ENCODE assay signal across 8 cellular contexts in the genomic region with DNA sequence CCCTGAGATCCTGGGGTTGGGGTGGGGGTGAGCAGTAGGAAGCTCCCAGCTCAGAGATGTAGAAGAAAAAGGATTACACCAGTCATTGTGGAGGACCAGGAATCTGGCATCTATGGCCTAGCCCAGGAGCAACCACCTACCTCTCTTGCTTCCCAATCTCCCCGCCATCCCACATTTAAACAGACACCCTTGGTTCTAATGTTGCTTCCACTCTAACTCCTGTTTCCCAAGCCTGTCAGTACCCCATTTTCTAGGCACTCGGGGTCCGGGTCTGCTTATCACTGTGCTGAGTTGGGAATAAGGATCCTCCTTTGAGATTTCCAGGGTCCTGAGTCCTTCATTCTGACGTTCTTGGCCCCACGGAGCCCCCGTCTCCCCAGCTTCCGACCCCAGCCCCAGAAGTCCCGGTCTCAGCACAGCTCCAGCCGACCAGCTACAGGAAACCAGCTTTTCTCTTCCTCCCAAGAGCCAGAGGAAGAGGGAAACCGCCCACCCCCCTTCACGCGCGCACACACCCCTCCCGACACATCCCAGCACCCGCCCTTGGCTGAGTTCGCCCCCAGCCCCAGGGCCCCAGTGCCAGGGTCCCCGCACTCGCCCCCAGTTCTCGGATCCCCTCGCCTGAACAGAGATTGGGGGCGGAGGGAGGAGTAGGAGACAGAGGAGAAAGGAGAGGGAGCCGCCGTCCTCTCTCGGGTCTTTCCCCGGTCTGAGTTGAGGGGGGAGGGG. TPM values are rescaled to one million over a fixed set of nuclear protein-coding genes. Genes with fewer than 3 reads are reported as not detected.
DNase-seq lines count a peak whose midpoint lies in the region; ATAC-seq, FAIRE-seq and TF ChIP-seq lines count a peak whose summit lies in the region.

No MANE protein-coding gene starts in this region.

- H2BK5ac ChIP-seq in H1 (ENCODE audit: low read depth, low read length) = peak overlapping the region; percentile 77; the same call in 1 of the 2 replicates

- H3K27me3 Mint-ChIP-seq in CD8-positive, alpha-beta T cell (ENCODE audit: low read depth) = no peaks in the 10 kb centered on the region

- H3K79me2 ChIP-seq in H1 (ENCODE audit: control insufficient read depth in 1 of 2, insufficient read depth in 2 of 2, low read length in 2 of 2) (no peaks in the 10 kb centered on the region), neural cell (replicated peaks; ENCODE audit: insufficient read depth, low read length) (no peaks in the 10 kb centered on the region)

- H4K20me1 ChIP-seq in H1 (replicated peaks in 1 of 2; ENCODE audit: control insufficient read depth in 1 of 2, insufficient read depth in 2 of 2, low read length in 2 of 2) (no peaks in the 10 kb centered on the region), neural cell (ENCODE audit: insufficient read depth) (no peaks in the 10 kb centered on the region)

- 21% methylated on average over 9 of the region's 25 CpGs; no CpG with 5 or more reads in 1 of the 2 experiments for WGBS in H1 (ENCODE audit: extremely low coverage in 1 of 2, insufficient coverage in 1 of 2, insufficient read length in 1 of 2, insufficient replicate concordance in 2 of 2, low coverage in 1 of 2, low lambda C conversion rate in 2 of 2, missing lambda C conversion rate in 1 of 2), 2 experiments

- peaks cover 16% of the 10 kb centered on the region for H3K36me3 Mint-ChIP-seq in CD8-positive, alpha-beta T cell

- H2AK5ac ChIP-seq in H1 (ENCODE audit: low read depth, low read length) = no peak overlapping the region

- peaks cover 66% of the 10 kb centered on the region for H3K4me1 ChIP-seq in CD8-positive, alpha-beta T cell (ENCODE audit: insufficient read depth, low read length)
- peaks cover 70% of the 10 kb centered on the region for H3K4me1 ChIP-seq in RWPE2 (ENCODE audit: insufficient read depth, poor library complexity, severe bottlenecking)
- H3K4me1 ChIP-seq in H1 (replicated peaks in 1 of 4; ENCODE audit: control insufficient read depth in 3 of 4, insufficient read depth in 4 of 4, low read length in 3 of 4) = peaks cover 6 to 16% (median 9%) of the 10 kb centered on the region in 4 experiments

- no peak overlapping the region for H3K56ac ChIP-seq in H1 (replicated peaks; ENCODE audit: insufficient read length, low read depth, low read length)

- no peak overlapping the region for H3K18ac ChIP-seq in H1 (ENCODE audit: extremely low read depth, low read length)

- FAIRE-seq in H1 (lab: Jason Lieb, UNC) = no peak

- H3K9ac ChIP-seq in H1 (replicated peaks in 1 of 4; ENCODE audit: extremely low read depth in 1 of 4, low read depth in 3 of 4, low read length in 3 of 4) = peak overlapping the region in 3 of 4 experiments; percentile 20 to 48 (median 35); a peak in 5 of 7 replicates
- no peak overlapping the region for H3K9ac ChIP-seq in neural cell (ENCODE audit: low read length)

- TF ChIP-seq POLR2A in H1 (IDR thresholded peaks at IDR 0.05; ENCODE audit: control extremely low read depth in 1 of 2, low read depth in 2 of 2, low read length in 2 of 2) = no peak

- POLR2A ChIA-PET in CD8-positive, alpha-beta T cell (lab: Charles Lee) = interaction anchor here (0.6 to 2.6 kb wide), 5 partner anchors 18 to 567 kb away, joined by 3 to 11 read pairs (median 3); partner anchors contain the start of gene CBX5
- POLR2A ChIA-PET in H1 (lab: Charles Lee; ENCODE audit: partially characterized antibody) = interaction anchor here (0.7 to 1.8 kb wide), 7 partner anchors 10 to 136 kb away, joined by 3 to 7 read pairs (median 3); no protein-coding TSS in a partner anchor

- no peak overlapping the region for H3K14ac ChIP-seq in H1 (ENCODE audit: insufficient read length)

- no peak overlapping the region for H2BK120ac ChIP-seq in H1 (replicated peaks; ENCODE audit: low read depth, low read length)

- TF ChIP-seq RAD21 in H1 (IDR thresholded peaks at IDR 0.05 in 1 of 2, conservative IDR thresholded peaks at IDR 0.05 in 1 of 2; ENCODE audit: low read depth in 2 of 2, low read length in 2 of 2) (no peak), neural cell (conservative IDR thresholded peaks at IDR 0.05) (no peak)

- no peaks in the 10 kb centered on the region for H3F3A ChIP-seq in neural cell (ENCODE audit: insufficient read depth, low read length, poor library complexity, severe bottlenecking)

- H3K27ac ChIP-seq in CD8-positive, alpha-beta T cell (ENCODE audit: low read depth, low read length) = peak overlapping the region; percentile 71
- H3K27ac ChIP-seq in RWPE2 (ENCODE audit: poor library complexity, severe bottlenecking) (peak overlapping the region; percentile 92), H1 (ENCODE audit: low read depth, low read length) (no peak overlapping the region), neural cell (ENCODE audit: low read length) (no peak overlapping the region)

- no peak overlapping the region for H4K91ac ChIP-seq in H1 (replicated peaks; ENCODE audit: insufficient read length, low read length)

- no peaks in the 10 kb centered on the region for H3K9me2 ChIP-seq in neural cell (ENCODE audit: insufficient read depth, low read length)

- H3K4ac ChIP-seq in H1 (replicated peaks; ENCODE audit: insufficient read length, low read depth, low read length) = no peak overlapping the region

- H3K23me2 ChIP-seq in H1 (ENCODE audit: low read depth, low read length) = peaks cover 5% of the 10 kb centered on the region

- ATAC-seq in CD8-positive, alpha-beta T cell = no peak
- ATAC-seq in RWPE2 (ENCODE audit: low read depth) (no peak), GM18867 (IDR thresholded peaks at IDR 0.05; ENCODE audit: unreplicated experiment) (no peak)

- peak overlapping the region; percentile 77 to 95 for H3K4me2 ChIP-seq in H1 (ENCODE audit: insufficient read depth in 1 of 2, low read depth in 2 of 2, low read length in 2 of 2)
- H3K4me2 ChIP-seq in neural cell (ENCODE audit: low read length) = no peak overlapping the region

- no peaks in the 10 kb centered on the region for H3K79me1 ChIP-seq in H1 (ENCODE audit: low read depth, low read length)

- H3K27me3 ChIP-seq in CD8-positive, alpha-beta T cell (ENCODE audit: insufficient read depth, low read length) = no peaks in the 10 kb centered on the region
- H3K27me3 ChIP-seq in RWPE2 (ENCODE audit: insufficient read depth, poor library complexity, severe bottlenecking) = no peaks in the 10 kb centered on the region
- peaks cover 0 to 22% (median 17%) of the 10 kb centered on the region in 4 experiments; a peak in 5 of 7 replicates for H3K27me3 ChIP-seq in H1 (replicated peaks in 1 of 4; ENCODE audit: control insufficient read depth in 3 of 4, extremely low read depth in 1 of 4, insufficient read depth in 3 of 4, low read length in 3 of 4)
- peaks cover 31% of the 10 kb centered on the region for H3K27me3 ChIP-seq in neural cell (ENCODE audit: insufficient read depth, low read depth, low read length)

- H3K9me3 ChIP-seq in CD8-positive, alpha-beta T cell (ENCODE audit: low read length) = no peaks in the 10 kb centered on the region
- H3K9me3 ChIP-seq in RWPE2 (ENCODE audit: severe bottlenecking) (no peaks in the 10 kb centered on the region), H1 (ENCODE audit: insufficient read depth in 2 of 2, low read depth in 1 of 2, low read length in 1 of 2) (no peaks in the 10 kb centered on the region), neural cell (ENCODE audit: low read length) (no peaks in the 10 kb centered on the region)

- no peaks in the 10 kb centered on the region for H3K9me3 Mint-ChIP-seq in CD8-positive, alpha-beta T cell

- no peaks in the 10 kb centered on the region for H3K36me3 ChIP-seq in CD8-positive, alpha-beta T cell (ENCODE audit: insufficient read depth, low read length)
- H3K36me3 ChIP-seq in RWPE2 (ENCODE audit: low read depth) (peaks cover 41% of the 10 kb centered on the region), H1 (ENCODE audit: control insufficient read depth in 2 of 4, insufficient read depth in 4 of 4, low read length in 3 of 4) (no peaks in the 10 kb centered on the region), neural cell (ENCODE audit: insufficient read depth, low read length) (no peaks in the 10 kb centered on the region)

- H3K27ac Mint-ChIP-seq in CD8-positive, alpha-beta T cell = peak overlapping the region; percentile 97

- intact Hi-C loops in CD8-positive, alpha-beta T cell (cut with DNase I, micrococcal nuclease) = loop anchor here in 1 of 2 experiments (2.0 to 10.0 kb wide), 2 partner anchors 21 to 567 kb away; partner anchors contain the start of gene TESPA1

- no peak for TF ChIP-seq CTCF in CD8-positive, alpha-beta T cell (IDR thresholded peaks at IDR 0.05)
- TF ChIP-seq CTCF in RWPE2 (IDR thresholded peaks at IDR 0.05; ENCODE audit: poor library complexity, severe bottlenecking) (no peak), H1 (IDR thresholded peaks at IDR 0.05; ENCODE audit: control extremely low read depth in 1 of 3, insufficient read depth in 1 of 3, low read depth in 1 of 3, low read length in 3 of 3) (no peak), neural cell (IDR thresholded peaks at IDR 0.05; ENCODE audit: poor library complexity, severe bottlenecking) (no peak)

- H3K23ac ChIP-seq in H1 (ENCODE audit: insufficient read length) = no peak overlapping the region

- H2AFZ ChIP-seq in H1 (ENCODE audit: low read length) (no peak overlapping the region), neural cell (ENCODE audit: low read depth, low read length) (no peak overlapping the region)

- CTCF ChIA-PET in CD8-positive, alpha-beta T cell (lab: Charles Lee) = interaction anchor here (1.0 to 14.2 kb wide), 5 partner anchors 12 to 50 kb away, joined by 3 to 325 read pairs (median 37); no protein-coding TSS in a partner anchor
- CTCF ChIA-PET in H1 (lab: Charles Lee; ENCODE audit: partially characterized antibody) = interaction anchor here (0.5 to 12.1 kb wide), 12 partner anchors 11 to 358 kb away, joined by 3 to 271 read pairs (median 3); no protein-coding TSS in a partner anchor

- no peak overlapping the region for H2BK15ac ChIP-seq in H1 (ENCODE audit: low read length)

- peak overlapping the region; percentile 92 for H3K4me3 ChIP-seq in CD8-positive, alpha-beta T cell (ENCODE audit: low read depth, low read length)
- H3K4me3 ChIP-seq in RWPE2 (ENCODE audit: severe bottlenecking) (peak overlapping the region; percentile 99), H1 (ENCODE audit: extremely low read depth in 1 of 4, insufficient read depth in 2 of 4, low read depth in 3 of 4, low read length in 4 of 4) (peak overlapping the region; percentile 67 to 92 (median 76)), neural cell (ENCODE audit: low read length) (peak overlapping the region; percentile 54)

- no peak overlapping the region; the same call in 1 of the 2 replicates for H2BK20ac ChIP-seq in H1 (ENCODE audit: low read length)

- H2BK12ac ChIP-seq in H1 (ENCODE audit: low read depth, low read length) = no peak overlapping the region

- peak in 2 of 7 experiments; percentile 38 to 47 for DNase-seq in CD8-positive, alpha-beta T cell
- DNase-seq in RWPE2 (ENCODE audit: low spot score) (no peak), H1 (ENCODE audit: low read depth in 1 of 2, low spot score in 2 of 2) (no peak), middle frontal gyrus (ENCODE audit: extremely low spot score, low spot score) (no peak), hepatic stellate cell (ENCODE audit: low spot score) (no peak), midbrain (lab: John Stamatoyannopoulos, UW) (no peak)

- H3K4me3 Mint-ChIP-seq in CD8-positive, alpha-beta T cell = peak overlapping the region; percentile 94

- H4K8ac ChIP-seq in H1 (ENCODE audit: extremely low read depth, insufficient read depth, low read length) = no peak overlapping the region

- peaks cover 68% of the 10 kb centered on the region for H3K4me1 Mint-ChIP-seq in CD8-positive, alpha-beta T cell (ENCODE audit: low read depth)

- no peak overlapping the region for H4K5ac ChIP-seq in H1 (ENCODE audit: insufficient read length, low read depth, low read length)

- TF ChIP-seq EP300 in H1 (IDR thresholded peaks at IDR 0.05; ENCODE audit: borderline replicate concordance in 1 of 2, low read depth in 2 of 2, low read length in 2 of 2) (no peak), neural cell (conservative IDR thresholded peaks at IDR 0.05; ENCODE audit: poor library complexity, severe bottlenecking) (no peak)

RNA-seq across cellular contexts. Expression of gene ITGA5, which starts 1.2 kb away (rescaled TPM):
- total RNA-seq in CD8-positive, alpha-beta T cell = 100 to 1,000 TPM; 115 to 125 TPM
- 19.0 and 19.4 TPM in 2 replicates for total RNA-seq in H1 (2021; fragmentation: NEBNext Ultra II Directional; extraction: Animal tissue kit (Norgen Biotek cat#: 25700))
- polyA plus RNA-seq in H1 (2011; rRNA removed) = 11.6 and 17.7 TPM in 2 replicates
- 10.9 TPM for polyA plus RNA-seq in H1 (2011; cell fraction: cytosol; rRNA removed)
- 47.4 TPM for polyA plus RNA-seq in H1 (2011; cell fraction: nucleus; rRNA removed)
- polyA plus RNA-seq in H1 (2012, experiment 1 of 2) = 10.4 to 19.6 TPM (median 18.1 TPM) in 4 replicates
- 20.3 TPM for polyA plus RNA-seq in H1 (2012, experiment 2 of 2)
- 34.1 TPM for polyA plus RNA-seq in H1 (2013, experiment 1 of 2)
- polyA plus RNA-seq in H1 (2013, experiment 2 of 2) = 32.9 TPM
- 24.0 and 36.9 TPM in 2 replicates for polyA minus RNA-seq in H1 (2011; rRNA and poly(A)+ RNA removed)
- 17.8 TPM for polyA minus RNA-seq in H1 (2011; cell fraction: cytosol; rRNA and poly(A)+ RNA removed)
- polyA minus RNA-seq in H1 (2011; cell fraction: nucleus; rRNA and poly(A)+ RNA removed) = 22.4 TPM
- polyA plus RNA-seq in neural cell = not detected in 2 replicates
- not detected in 2 replicates for polyA minus RNA-seq in neural cell

RNA-seq across cellular contexts. Expression of gene ZNF385A, which starts 33.3 kb away (rescaled TPM):
- 1 to 10 TPM; 2.1 TPM for total RNA-seq in CD8-positive, alpha-beta T cell
- total RNA-seq in H1 (2021; fragmentation: NEBNext Ultra II Directional; extraction: Animal tissue kit (Norgen Biotek cat#: 25700)) = 12.1 and 14.3 TPM in 2 replicates
- polyA plus RNA-seq in H1 (2011; rRNA removed) (5.2 and 7.7 TPM in 2 replicates), neural cell (0.46 TPM in 1 of 2 replicates, not detected in the other)
- 3.5 TPM for polyA plus RNA-seq in H1 (2011; cell fraction: cytosol; rRNA removed)
- 10.4 TPM for polyA plus RNA-seq in H1 (2011; cell fraction: nucleus; rRNA removed)
- polyA plus RNA-seq in H1 (2012, experiment 1 of 2) = 9.1 to 19.2 TPM (median 17.6 TPM) in 4 replicates
- polyA plus RNA-seq in H1 (2012, experiment 2 of 2) = 12.4 TPM
- polyA plus RNA-seq in H1 (2013, experiment 1 of 2) = 10.8 TPM
- polyA plus RNA-seq in H1 (2013, experiment 2 of 2) = 11.0 TPM
- 2.5 and 5.9 TPM in 2 replicates for polyA minus RNA-seq in H1 (2011; rRNA and poly(A)+ RNA removed)
- polyA minus RNA-seq in H1 (2011; cell fraction: cytosol; rRNA and poly(A)+ RNA removed) = 7.3 TPM
- 6.9 TPM for polyA minus RNA-seq in H1 (2011; cell fraction: nucleus; rRNA and poly(A)+ RNA removed)
- 1.5 TPM in 1 of 2 replicates, not detected in the other for polyA minus RNA-seq in neural cell

RNA-seq across cellular contexts. Expression of gene GPR84, which starts 53.6 kb away (rescaled TPM):
- not detected for total RNA-seq in CD8-positive, alpha-beta T cell
- not detected in 2 replicates for total RNA-seq in H1 (2021; fragmentation: NEBNext Ultra II Directional; extraction: Animal tissue kit (Norgen Biotek cat#: 25700))
- polyA plus RNA-seq in H1 (2011; rRNA removed) (0.09 and 0.14 TPM in 2 replicates), neural cell (not detected in 2 replicates)
- polyA plus RNA-seq in H1 (2011; cell fraction: cytosol; rRNA removed) = not detected
- not detected for polyA plus RNA-seq in H1 (2011; cell fraction: nucleus; rRNA removed)
- 0.12 TPM in 1 of 4 replicates, not detected in the others for polyA plus RNA-seq in H1 (2012, experiment 1 of 2)
- not detected for polyA plus RNA-seq in H1 (2012, experiment 2 of 2)
- not detected for polyA plus RNA-seq in H1 (2013, experiment 1 of 2)
- polyA plus RNA-seq in H1 (2013, experiment 2 of 2) = not detected
- polyA minus RNA-seq in H1 (2011; rRNA and poly(A)+ RNA removed) = 0.38 TPM in 1 of 2 replicates, not detected in the other
- not detected for polyA minus RNA-seq in H1 (2011; cell fraction: cytosol; rRNA and poly(A)+ RNA removed)
- not detected for polyA minus RNA-seq in H1 (2011; cell fraction: nucleus; rRNA and poly(A)+ RNA removed)
- not detected in 2 replicates for polyA minus RNA-seq in neural cell

RNA-seq across cellular contexts. Expression of gene GTSF1, which starts 55.5 kb away (rescaled TPM):
- total RNA-seq in CD8-positive, alpha-beta T cell = 1 to 10 TPM in 1 of 2 experiments, not detected in 1; 1.0 TPM
- 0.50 and 1.1 TPM in 2 replicates for total RNA-seq in H1 (2021; fragmentation: NEBNext Ultra II Directional; extraction: Animal tissue kit (Norgen Biotek cat#: 25700))
- polyA plus RNA-seq in H1 (2011; rRNA removed) (0.14 and 0.32 TPM in 2 replicates), neural cell (not detected in 2 replicates)
- 0.61 TPM for polyA plus RNA-seq in H1 (2011; cell fraction: cytosol; rRNA removed)
- 0.40 TPM for polyA plus RNA-seq in H1 (2011; cell fraction: nucleus; rRNA removed)
- 0.43 to 0.61 TPM in 2 of 4 replicates, not detected in the others for polyA plus RNA-seq in H1 (2012, experiment 1 of 2)
- polyA plus RNA-seq in H1 (2012, experiment 2 of 2) = 0.98 TPM
- polyA plus RNA-seq in H1 (2013, experiment 1 of 2) = 1.0 TPM
- polyA plus RNA-seq in H1 (2013, experiment 2 of 2) = 0.88 TPM
- polyA minus RNA-seq in H1 (2011; rRNA and poly(A)+ RNA removed) = 0.51 TPM in 1 of 2 replicates, not detected in the other
- not detected for polyA minus RNA-seq in H1 (2011; cell fraction: cytosol; rRNA and poly(A)+ RNA removed)
- polyA minus RNA-seq in H1 (2011; cell fraction: nucleus; rRNA and poly(A)+ RNA removed) = not detected
- not detected in 2 replicates for polyA minus RNA-seq in neural cell

Comparison
In these comparisons a context has a peak if more than half of its experiments do, and no peak if none do; other contexts are left out.
1. H3K27ac ChIP-seq: peak in CD8-positive, alpha-beta T cell (single experiment) and RWPE2 (single experiment); none in H1 (single experiment) and neural cell (single experiment).
2. Peak in every context shown above with its lines, with median percentiles within 50 percentile points of each other: H3K4me3 ChIP-seq.